23 cellular contexts compared by ENCODE assay signal in the genomic region with DNA sequence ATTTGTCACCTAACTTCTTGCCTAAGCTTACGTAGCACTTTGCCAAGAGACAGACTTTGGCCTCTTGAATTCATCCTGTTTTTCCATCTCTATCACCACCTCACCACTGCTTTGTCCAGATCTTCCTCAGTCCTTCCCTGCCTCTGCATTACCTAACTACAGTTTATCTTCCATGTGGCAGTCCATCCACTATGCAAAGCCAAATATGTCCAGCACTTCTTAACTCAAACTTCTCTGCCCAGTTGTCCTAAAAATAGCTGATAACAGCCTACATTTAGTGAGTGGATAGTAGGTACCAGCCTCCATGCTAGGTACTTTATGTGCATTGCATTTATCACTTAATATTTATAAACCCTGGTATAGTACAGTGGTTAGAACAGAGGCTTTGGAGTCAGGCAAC.
A peak's percentile ranks its signal among the peaks of the same experiment; 100 is the strongest.
DNase-seq lines count a peak whose midpoint lies in the region; ATAC-seq, FAIRE-seq and TF ChIP-seq lines count a peak whose summit lies in the region.
"Had no signal": no experiment of that assay in that cellular context is flagged by ENCODE, and none has a peak within 500 bp of the region (broad histone marks: within the 10 kb centered on the region; RNA-seq: fewer than 3 reads in every experiment).

No MANE protein-coding gene starts in this region.

- POLR2A ChIA-PET in HepG2 (lab: Yijun Ruan, JAX): no interaction called here

- BruUV-seq in HepG2 (replicated peaks; lab: Mats Ljungman, UMichigan): no TSS peak

- TF ChIP-seq EP300 in HepG2 (IDR thresholded peaks at IDR 0.05; ENCODE audit: low read depth in 2 of 2, low read length in 2 of 2) (no peak), HepG2 (CRISPR knock-in tag; IDR thresholded peaks at IDR 0.05; ENCODE audit: borderline replicate concordance) (no peak)

- H3K4me1 ChIP-seq in HepG2 (ENCODE audit: insufficient read depth, low read length) (no peaks in the 10 kb centered on the region), right lobe of liver (no peaks in the 10 kb centered on the region), left ventricle myocardium inferior (peaks cover 62% of the 10 kb centered on the region), right cardiac atrium (ENCODE audit: control insufficient read depth, insufficient read depth, low read length) (no peaks in the 10 kb centered on the region)

- H2AFZ ChIP-seq in HepG2 (ENCODE audit: low read length): no peak overlapping the region
- H2AFZ ChIP-seq: GM23248 had no signal

- no peaks in the 10 kb centered on the region for H3K9me3 Mint-ChIP-seq in activated naive CD4-positive, alpha-beta T cell treated with anti-CD3 and anti-CD28 coated beads, Interleukin-2, amount 50 U/mL, for 72 hours
- H3K9me3 Mint-ChIP-seq: CD8-positive, alpha-beta T cell had no signal

- peak; percentile 4 for DNase-seq in HepG2 (ENCODE audit: low spot score)
- DNase-seq in right lobe of liver: no peak
- no peak for DNase-seq in left ventricle myocardium inferior
- DNase-seq in right cardiac atrium: no peak
- no peak for DNase-seq in activated naive CD4-positive, alpha-beta T cell treated with anti-CD3 and anti-CD28 coated beads, Interleukin-2, amount 50 U/mL, for 72 hours (ENCODE audit: low spot score in 2 of 2)
- no peak for DNase-seq in Ammon's horn (ENCODE audit: low spot score)
- no peak for DNase-seq in NCI-H1092 (lab: John Stamatoyannopoulos, UW)
- DNase-seq: 8988T; Caco-2; CD4-positive, CD25-positive, alpha-beta regulatory T cell; CD8-positive, alpha-beta T cell; DMS153; DND-41; GM23248; H7; HCEC 1CT had no signal

- TF ChIP-seq POLR2A in HepG2 (IDR thresholded peaks at IDR 0.05; ENCODE audit: insufficient read depth in 1 of 2, low read depth in 2 of 2, low read length in 2 of 2) (no peak), right lobe of liver (IDR thresholded peaks at IDR 0.05) (no peak)

- H3K4me3 ChIP-seq in HepG2 (replicated peaks in 1 of 3; ENCODE audit: insufficient read depth in 1 of 3, low read depth in 2 of 3, low read length in 3 of 3) (no peak overlapping the region), right lobe of liver (no peak overlapping the region), left ventricle myocardium inferior (no peak overlapping the region), right cardiac atrium (ENCODE audit: low read length) (no peak overlapping the region)
- H3K4me3 ChIP-seq: BLaER1, GM23248 had no signal

- TF ChIP-seq CTCF in HepG2 (CRISPR knock-in tag; IDR thresholded peaks at IDR 0.05) (no peak), right lobe of liver (IDR thresholded peaks at IDR 0.05) (no peak), left ventricle myocardium inferior (IDR thresholded peaks at IDR 0.05; ENCODE audit: borderline replicate concordance) (no peak)

- CTCF ChIA-PET in HepG2 (lab: Yijun Ruan, JAX; ENCODE audit: low intra/inter-chr PET ratio, low total read pairs): no interaction called here

- no peak for FAIRE-seq in HepG2 (lab: Jason Lieb, UNC)
- FAIRE-seq: G401.6, GM12892, GM19239, H1 had no signal

- no peak overlapping the region for H3K9ac ChIP-seq in HepG2 (ENCODE audit: insufficient read depth, low read depth, low read length)
- H3K9ac ChIP-seq: BLaER1, GM23248 had no signal

- H3K27ac ChIP-seq in HepG2 (ENCODE audit: extremely low read length, insufficient read depth, low read length): no peak overlapping the region
- H3K27ac ChIP-seq in right lobe of liver: no peak overlapping the region
- peak overlapping the region; percentile 72 for H3K27ac ChIP-seq in left ventricle myocardium inferior (replicated peaks)
- H3K27ac ChIP-seq in right cardiac atrium (ENCODE audit: low read length): peak overlapping the region; percentile 36
- H3K27ac ChIP-seq: BLaER1, C4-2B, GM23248 had no signal

- H3K27ac Mint-ChIP-seq in activated naive CD4-positive, alpha-beta T cell treated with anti-CD3 and anti-CD28 coated beads, Interleukin-2, amount 50 U/mL, for 72 hours: no peak overlapping the region
- H3K27ac Mint-ChIP-seq: B cell; CD4-positive, CD25-positive, alpha-beta regulatory T cell; CD8-positive, alpha-beta T cell had no signal

- H3K36me3 ChIP-seq in HepG2 (replicated peaks in 1 of 2; ENCODE audit: control insufficient read depth in 1 of 2, insufficient read depth in 2 of 2, low read length in 2 of 2): peaks cover 4 to 15% of the 10 kb centered on the region in 2 experiments
- no peaks in the 10 kb centered on the region for H3K36me3 ChIP-seq in right lobe of liver
- H3K36me3 ChIP-seq in left ventricle myocardium inferior: peaks cover 13% of the 10 kb centered on the region
- H3K36me3 ChIP-seq: BLaER1 had no signal

- H3K4me2 ChIP-seq in HepG2 (ENCODE audit: low read depth, low read length): no peak overlapping the region
- H3K4me2 ChIP-seq: BLaER1 had no signal

- ATAC-seq in HepG2: no peak
- ATAC-seq in right lobe of liver: no peak
- peak in 1 of 2 donors; percentile 69 for ATAC-seq in right cardiac atrium
- no peak for ATAC-seq in activated naive CD4-positive, alpha-beta T cell treated with anti-CD3 and anti-CD28 coated beads, Interleukin-2, amount 50 U/mL, for 72 hours
- ATAC-seq: CD8-positive, alpha-beta T cell had no signal

- intact Hi-C loops in HepG2 (cut with micrococcal nuclease; ENCODE audit: unreplicated experiment) (no loop called here), right lobe of liver (cut with DNase I) (no loop called here), left ventricle myocardium inferior (cut with micrococcal nuclease) (no loop called here), right cardiac atrium (cut with DNase I) (no loop called here)

- 94% methylated on average over 1 of the region's 1 CpG for WGBS in HepG2 (ENCODE audit: low lambda C conversion rate)
- 50% methylated on average over 1 of the region's 1 CpG for WGBS in right lobe of liver (ENCODE audit: insufficient coverage, low coverage, low lambda C conversion rate, missing lambda C conversion rate)
- 67% methylated on average over 1 of the region's 1 CpG for WGBS in right cardiac atrium

- in situ Hi-C loops in HepG2 (cut with HindIII; ENCODE audit: extremely low pct_ligation_motif_present, low pct_unique_long_range_greater_than_20kb): no loop called here

- H3K36me3 Mint-ChIP-seq in activated naive CD4-positive, alpha-beta T cell treated with anti-CD3 and anti-CD28 coated beads, Interleukin-2, amount 50 U/mL, for 72 hours: no peaks in the 10 kb centered on the region
- H3K36me3 Mint-ChIP-seq: CD4-positive, CD25-positive, alpha-beta regulatory T cell; CD8-positive, alpha-beta T cell had no signal

- H3K9me3 ChIP-seq in HepG2 (ENCODE audit: low read length) (no peaks in the 10 kb centered on the region), right lobe of liver (no peaks in the 10 kb centered on the region), left ventricle myocardium inferior (replicated peaks) (no peaks in the 10 kb centered on the region), right cardiac atrium (ENCODE audit: control insufficient read depth, low read length) (no peaks in the 10 kb centered on the region)
- H3K9me3 ChIP-seq: BLaER1, Caco-2 had no signal

- H3K27me3 ChIP-seq in HepG2 (ENCODE audit: control insufficient read depth in 1 of 2, insufficient read depth in 2 of 2, low read length in 2 of 2): no peaks in the 10 kb centered on the region
- H3K27me3 ChIP-seq in right lobe of liver: no peaks in the 10 kb centered on the region
- H3K27me3 ChIP-seq in left ventricle myocardium inferior (ENCODE audit: low read depth): no peaks in the 10 kb centered on the region
- H3K27me3 ChIP-seq in right cardiac atrium (ENCODE audit: control insufficient read depth, insufficient read depth): no peaks in the 10 kb centered on the region
- H3K27me3 ChIP-seq: BLaER1 had no signal

- no peak for TF ChIP-seq RAD21 in HepG2 (CRISPR knock-in tag; IDR thresholded peaks at IDR 0.05)

- no peaks in the 10 kb centered on the region for H3K79me2 ChIP-seq in HepG2 (ENCODE audit: insufficient read depth, low read length)

- no peaks in the 10 kb centered on the region for H4K20me1 ChIP-seq in HepG2 (ENCODE audit: insufficient read depth, low read length)
- H4K20me1 ChIP-seq: BLaER1 had no signal

TF ChIP-seq in HepG2, 621 proteins besides CTCF, POLR2A, EP300 and RAD21:
- no peak for TF ChIP-seq ZNF800 (CRISPR knock-in tag; IDR thresholded peaks at IDR 0.05)

Comparison
In these comparisons a context has a peak if more than half of its experiments do, and no peak if none do; other contexts are left out.
1. H3K27ac ChIP-seq: peak in left ventricle myocardium inferior (single experiment) and right cardiac atrium (single experiment); none in HepG2 (single experiment) and right lobe of liver (0 of 3).